ENCODE assay signal across 28 cellular contexts in genomic region chr4:115272585-115272984, GRCh38.
DNase-seq lines count a peak whose midpoint lies in the region; ATAC-seq and TF ChIP-seq lines count a peak whose summit lies in the region.
"Had no signal": no experiment of that assay in that cellular context is flagged by ENCODE, and none has a peak within 500 bp of the region (broad histone marks: within the 10 kb centered on the region; RNA-seq: fewer than 3 reads in every experiment).

No MANE protein-coding gene starts in this region.

- H2AFZ ChIP-seq in hepatocyte: no peak overlapping the region

- intact Hi-C loops in ascending aorta (cut with DNase I) (no loop called here), esophagus muscularis mucosa (cut with DNase I) (no loop called here)

- H3K27ac ChIP-seq in hepatocyte: no peak overlapping the region
- no peak overlapping the region for H3K27ac ChIP-seq in ascending aorta
- no peak overlapping the region for H3K27ac ChIP-seq in esophagus muscularis mucosa (replicated peaks in 1 of 4)
- H3K27ac ChIP-seq: cardiac muscle cell, gastroesophageal sphincter, KMS-11, WERI-Rb-1 had no signal

- no peaks in the 10 kb centered on the region for H3K27me3 ChIP-seq in hepatocyte
- no peaks in the 10 kb centered on the region for H3K27me3 ChIP-seq in ascending aorta
- H3K27me3 ChIP-seq in esophagus muscularis mucosa: no peaks in the 10 kb centered on the region
- H3K27me3 ChIP-seq: cardiac muscle cell, gastroesophageal sphincter had no signal

- peak; percentile 34 for ATAC-seq in GM18517 (IDR thresholded peaks at IDR 0.05; ENCODE audit: unreplicated experiment)
- ATAC-seq in HG03439 (IDR thresholded peaks at IDR 0.05; ENCODE audit: unreplicated experiment): peak; percentile 24
- no peak for ATAC-seq in GM19397 (IDR thresholded peaks at IDR 0.05; ENCODE audit: unreplicated experiment)
- ATAC-seq in HG02870 (IDR thresholded peaks at IDR 0.05; ENCODE audit: unreplicated experiment): no peak
- ATAC-seq: gastroesophageal sphincter; left cardiac atrium; stimulated activated memory B cell treated with anti-CD40 and anti-IgM and Interleukin-4, amounts not matched to agents 10 μg/mL and 1 μg/mL and 100 μg/mL, for 72 hours had no signal

- no peaks in the 10 kb centered on the region for H3K79me2 ChIP-seq in hepatocyte

- no peaks in the 10 kb centered on the region for H4K20me1 ChIP-seq in hepatocyte (ENCODE audit: insufficient read depth, poor library complexity, severe bottlenecking)

- TF ChIP-seq CTCF in hepatocyte (IDR thresholded peaks at IDR 0.05; ENCODE audit: poor library complexity): no peak
- TF ChIP-seq CTCF in ascending aorta (IDR thresholded peaks at IDR 0.05): no peak
- TF ChIP-seq CTCF in esophagus muscularis mucosa (IDR thresholded peaks at IDR 0.05): no peak

- no peaks in the 10 kb centered on the region for H3K9me3 ChIP-seq in hepatocyte (ENCODE audit: low read depth)
- H3K9me3 ChIP-seq in ascending aorta: no peaks in the 10 kb centered on the region
- no peaks in the 10 kb centered on the region for H3K9me3 ChIP-seq in esophagus muscularis mucosa
- H3K9me3 ChIP-seq: gastroesophageal sphincter had no signal

- H3K4me2 ChIP-seq in hepatocyte: peak overlapping the region; percentile 1
- H3K4me2 ChIP-seq: KMS-11 had no signal

- DNase-seq in H4 (ENCODE audit: low spot score) (peak; percentile 11), hepatocyte (ENCODE audit: low spot score) (no peak), ascending aorta (ENCODE audit: low spot score in 2 of 2) (no peak), esophagus muscularis mucosa (ENCODE audit: extremely low spot score) (no peak)
- DNase-seq: activated CD4-positive, alpha-beta T cell treated with anti-CD3 and anti-CD28 coated beads, Interleukin-2, amount 10 ng/mL, durations not matched to agents 7 days and 5 days; activated gamma-delta T cell; activated naive CD8-positive, alpha-beta T cell treated with anti-CD3 and anti-CD28 coated beads for 36 hours; activated T-cell treated with anti-CD3 and anti-CD28 coated beads, Interleukin-2, amount 50 U/mL, for 24 hours; aorta; hippocampal formation; left cardiac atrium; MM.1S; NCI-H146; NCI-H446; NCI-H774; stimulated activated CD4-positive, alpha-beta T cell treated with anti-CD3 and anti-CD28 coated beads, Interleukin-15, amount 100 ng/mL, for 24 hours; stimulated activated CD4-positive, alpha-beta T cell treated with anti-CD3 and anti-CD28 coated beads, Interleukin-4, amount 100 ng/mL, for 4 hours; trophoblast cell; WERI-Rb-1 had no signal

- H3K4me1 ChIP-seq in hepatocyte (ENCODE audit: insufficient read depth): no peaks in the 10 kb centered on the region
- H3K4me1 ChIP-seq in ascending aorta: no peaks in the 10 kb centered on the region
- H3K4me1 ChIP-seq in esophagus muscularis mucosa: no peaks in the 10 kb centered on the region
- H3K4me1 ChIP-seq: gastroesophageal sphincter had no signal

- WGBS in hepatocyte (ENCODE audit: low lambda C conversion rate, missing lambda C conversion rate): 84% methylated on average over 2 of the region's 2 CpGs
- WGBS in esophagus muscularis mucosa: 86% methylated on average over 2 of the region's 2 CpGs

- no peaks in the 10 kb centered on the region for H3K36me3 ChIP-seq in hepatocyte (replicated peaks; ENCODE audit: insufficient read depth, low read depth)
- H3K36me3 ChIP-seq in ascending aorta: no peaks in the 10 kb centered on the region
- no peaks in the 10 kb centered on the region for H3K36me3 ChIP-seq in esophagus muscularis mucosa
- H3K36me3 ChIP-seq: cardiac muscle cell, gastroesophageal sphincter, WERI-Rb-1 had no signal

- TF ChIP-seq EP300 in esophagus muscularis mucosa (IDR thresholded peaks at IDR 0.05): no peak

- no peaks in the 10 kb centered on the region for H3K9me2 ChIP-seq in hepatocyte (replicated peaks; ENCODE audit: insufficient read depth)

- H3K4me3 ChIP-seq in hepatocyte (no peak overlapping the region), ascending aorta (no peak overlapping the region), esophagus muscularis mucosa (no peak overlapping the region)
- H3K4me3 ChIP-seq: cardiac muscle cell, gastroesophageal sphincter, lung had no signal

- no peak for TF ChIP-seq POLR2A in esophagus muscularis mucosa (IDR thresholded peaks at IDR 0.05; ENCODE audit: low read depth)

Comparison
In these comparisons a context has a peak if more than half of its experiments do, and no peak if none do; other contexts are left out.
1. ATAC-seq: peak in GM18517 (single experiment) and HG03439 (single experiment); none in GM19397 (single experiment) and HG02870 (single experiment).